ENCODE assay signal across 8 cellular contexts in genomic region chr14:74302634-74303569, GRCh38. TPM values are rescaled to one million over a fixed set of nuclear protein-coding genes. Genes with fewer than 3 reads are reported as not detected.
DNase-seq lines count a peak whose midpoint lies in the region; ATAC-seq and TF ChIP-seq lines count a peak whose summit lies in the region.

Gene ABCD4, minus strand, starts transcription at chr14:74302934. Its CDS starts 22 bp downstream, at chr14:74302912.

- H3K4me1 ChIP-seq in OCI-LY7 (ENCODE audit: insufficient read depth, low read length, poor library complexity, severe bottlenecking): peaks cover 16% of the 10 kb centered on the region
- peaks cover 5% of the 10 kb centered on the region for H3K4me1 ChIP-seq in mucosa of descending colon (ENCODE audit: low read depth)

- POLR2A ChIA-PET in OCI-LY7 (lab: Charles Lee): interaction anchor here (0.5 to 0.6 kb wide), 3 partner anchors 34 to 351 kb away, joined by 3 to 4 read pairs (median 3); no protein-coding TSS in a partner anchor

- H4K20me1 ChIP-seq in OCI-LY7 (ENCODE audit: insufficient read depth, low read length): no peaks in the 10 kb centered on the region

- H3K79me2 ChIP-seq in OCI-LY7 (ENCODE audit: insufficient read depth, low read depth, low read length): peaks cover 23% of the 10 kb centered on the region; the same call in 1 of the 2 replicates

- intact Hi-C loops in OCI-LY7 (cut with micrococcal nuclease; ENCODE audit: unreplicated experiment): loop anchor here (2.0 kb wide), 1 partner anchor 98 kb away; no protein-coding TSS in a partner anchor
- intact Hi-C loops in mucosa of descending colon (cut with DNase I, micrococcal nuclease): no loop called here

- H2AFZ ChIP-seq in OCI-LY7 (ENCODE audit: low read length): peak within 1 kb of the TSS; percentile 98

- no peaks in the 10 kb centered on the region for H3K9me2 ChIP-seq in OCI-LY7 (ENCODE audit: insufficient read depth, low read length)

- CTCF ChIA-PET in OCI-LY7 (lab: Charles Lee; ENCODE audit: unreplicated experiment): no interaction called here

- DNase-seq in DMS114 treated with DMSO at 0.1 percent for 48 hours (lab: John Stamatoyannopoulos, UW; ENCODE audit: unreplicated experiment) (peak; percentile 85), HuH-7 (ENCODE audit: low spot score) (peak; percentile 83), OCI-LY7 (ENCODE audit: low spot score) (peak; percentile 94), activated T-cell treated with anti-CD3 and anti-CD28 coated beads for 1 hour (ENCODE audit: low read depth) (peak; percentile 74), epidermal melanocyte (ENCODE audit: insufficient read length, low spot score) (peak; percentile 75), mucosa of descending colon (peak; percentile 96 to 98 (median 96))
- DNase-seq in stimulated activated CD8-positive, alpha-beta memory T cell treated with anti-CD3 and anti-CD28 coated beads, Interleukin-4, amount 100 ng/mL, for 24 hours (ENCODE audit: low read depth): peak; percentile 82

- TSS peak; percentile 78 for BruUV-seq in OCI-LY7 (replicated peaks; lab: Mats Ljungman, UMichigan)

- peak within 1 kb of the TSS; percentile 81 for H3K4me2 ChIP-seq in OCI-LY7 (ENCODE audit: low read length)

- H3K36me3 ChIP-seq in OCI-LY7 (ENCODE audit: insufficient read depth, low read length) (peaks cover 13% of the 10 kb centered on the region; the same call in 1 of the 2 replicates), mucosa of descending colon (ENCODE audit: low read depth) (no peaks in the 10 kb centered on the region)

- H3K4me3 ChIP-seq in OCI-LY7 (ENCODE audit: low read depth, low read length, poor library complexity, severe bottlenecking): peak within 1 kb of the TSS; percentile 86
- H3K4me3 ChIP-seq in mucosa of descending colon: peak within 1 kb of the TSS; percentile 72

- H3K9me3 ChIP-seq in OCI-LY7 (ENCODE audit: low read length) (no peaks in the 10 kb centered on the region), mucosa of descending colon (no peaks in the 10 kb centered on the region)

- peak within 1 kb of the TSS; percentile 66 for H3K27ac ChIP-seq in OCI-LY7 (ENCODE audit: low read depth, low read length, poor library complexity, severe bottlenecking)

- ATAC-seq in GM21515 (IDR thresholded peaks at IDR 0.05; ENCODE audit: unreplicated experiment): peak; percentile 96
- peak; percentile 99 for ATAC-seq in mucosa of descending colon

- TF ChIP-seq CTCF in OCI-LY7 (conservative IDR thresholded peaks at IDR 0.05; ENCODE audit: low read length) (peak; percentile 87), mucosa of descending colon (IDR thresholded peaks at IDR 0.05) (no peak)

RNA-seq across cellular contexts. Expression of gene ABCD4, which starts in this region (rescaled TPM):
- total RNA-seq in OCI-LY7 (2014; rRNA removed; shearing (Covaris generic)): 39.3 and 46.6 TPM in 2 replicates
- 74.7 and 80.5 TPM in 2 replicates for total RNA-seq in OCI-LY7 (2022)
- total RNA-seq in mucosa of descending colon: 10 to 100 TPM; 41.9 to 71.3 (median 53.8) TPM

Comparison
In these comparisons a context has a peak if more than half of its experiments do, and no peak if none do; other contexts are left out.
1. Peak in every context shown above with its lines: DNase-seq, ATAC-seq, H3K4me3 ChIP-seq and H3K27ac ChIP-seq.